ENCODE assay signal across 1 cellular context in genomic region chr11:73760680-73761402, GRCh38.
A peak's percentile ranks its signal among the peaks of the same experiment; 100 is the strongest.
TF ChIP-seq lines count a peak whose summit lies in the region.

TSS of gene RAB6A (minus strand) at chr11:73761074. CDS start at chr11:73760635, 439 bp downstream.

TF ChIP-seq in HepG2, 621 proteins besides CTCF, POLR2A, EP300 and RAD21 (continued from another document and continues in another):
- TF ChIP-seq AHDC1 (CRISPR knock-in tag; IDR thresholded peaks at IDR 0.05; ENCODE audit: borderline replicate concordance), result no peak
- TF ChIP-seq DNMT1 (CRISPR knock-in tag; IDR thresholded peaks at IDR 0.05), result no peak
- TF ChIP-seq ZNF207 (IDR thresholded peaks at IDR 0.05; ENCODE audit: borderline replicate concordance), result no peak
- no peak for TF ChIP-seq STAT5B (CRISPR knock-in tag; IDR thresholded peaks at IDR 0.05)
- TF ChIP-seq KAT7 (CRISPR knock-in tag; IDR thresholded peaks at IDR 0.05; ENCODE audit: borderline replicate concordance), result no peak
- TF ChIP-seq ZNF580 (CRISPR knock-in tag; IDR thresholded peaks at IDR 0.05; ENCODE audit: borderline replicate concordance, low read depth), result peak; percentile 55; the same call in 1 of the 2 replicates
- TF ChIP-seq NCOA2 (CRISPR knock-in tag; IDR thresholded peaks at IDR 0.05), result peak; percentile 13; the same call in 1 of the 2 replicates
- TF ChIP-seq TSC22D2 (CRISPR knock-in tag; IDR thresholded peaks at IDR 0.05; ENCODE audit: borderline replicate concordance), result no peak
- no peak for TF ChIP-seq BORCS8-MEF2B (CRISPR knock-in tag; IDR thresholded peaks at IDR 0.05)
- peak; percentile 23; the same call in 1 of the 2 replicates for TF ChIP-seq ZNF232 (CRISPR knock-in tag; IDR thresholded peaks at IDR 0.05; ENCODE audit: borderline replicate concordance)
- 0 out of 2 replicates have a peak, but pooled peaks have one; percentile 20 for TF ChIP-seq ARNTL (CRISPR knock-in tag; IDR thresholded peaks at IDR 0.05)
- no peak; the same call in 1 of the 2 replicates for TF ChIP-seq BATF2 (CRISPR knock-in tag; IDR thresholded peaks at IDR 0.05)
- TF ChIP-seq ZNF550 (CRISPR knock-in tag; IDR thresholded peaks at IDR 0.05; ENCODE audit: borderline replicate concordance), result no peak
- no peak for TF ChIP-seq KAT2B (IDR thresholded peaks at IDR 0.05; ENCODE audit: borderline replicate concordance, low read depth, low read length)
- no peak for TF ChIP-seq PHF5A (CRISPR knock-in tag; IDR thresholded peaks at IDR 0.05; ENCODE audit: low read depth, unreplicated experiment)
- peak; percentile 16; the same call in 1 of the 2 replicates for TF ChIP-seq ZNF547 (CRISPR knock-in tag; IDR thresholded peaks at IDR 0.05)
- TF ChIP-seq WIZ (CRISPR knock-in tag; IDR thresholded peaks at IDR 0.05), result no peak
- peak; percentile 100; the same call in 1 of the 2 replicates for TF ChIP-seq THAP7 (CRISPR knock-in tag; IDR thresholded peaks at IDR 0.05)
- TF ChIP-seq RFXAP (CRISPR knock-in tag; IDR thresholded peaks at IDR 0.05; ENCODE audit: borderline replicate concordance), result no peak; the same call in 1 of the 2 replicates
- TF ChIP-seq NFE2 (CRISPR knock-in tag; IDR thresholded peaks at IDR 0.05), result no peak
- no peak for TF ChIP-seq ZBTB33 (CRISPR knock-in tag; IDR thresholded peaks at IDR 0.05)
- TF ChIP-seq ZNF343 (CRISPR knock-in tag; IDR thresholded peaks at IDR 0.05), result no peak
- TF ChIP-seq ZNF337 (CRISPR knock-in tag; IDR thresholded peaks at IDR 0.05; ENCODE audit: borderline replicate concordance, low read depth), result no peak
- TF ChIP-seq ZNF12 (CRISPR knock-in tag; IDR thresholded peaks at IDR 0.05), result 0 out of 2 replicates have a peak, but pooled peaks have one; percentile 9
- no peak for TF ChIP-seq SNRNP70 (IDR thresholded peaks at IDR 0.05; ENCODE audit: low read depth, low read length)
- TF ChIP-seq GPN1 (CRISPR knock-in tag; IDR thresholded peaks at IDR 0.05; ENCODE audit: borderline replicate concordance), result no peak
- TF ChIP-seq ATF3 (CRISPR knock-in tag; IDR thresholded peaks at IDR 0.05), result no peak
- peak; percentile 97 for TF ChIP-seq ZBTB14 (CRISPR knock-in tag; IDR thresholded peaks at IDR 0.05)
- peak; percentile 90; the same call in 1 of the 2 replicates for TF ChIP-seq MEIS2 (CRISPR knock-in tag; IDR thresholded peaks at IDR 0.05)
- peak; percentile 34; the same call in 1 of the 2 replicates for TF ChIP-seq ZBED4 (CRISPR knock-in tag; IDR thresholded peaks at IDR 0.05; ENCODE audit: borderline replicate concordance)
- TF ChIP-seq SP140L (CRISPR knock-in tag; IDR thresholded peaks at IDR 0.05; ENCODE audit: borderline replicate concordance), result no peak
- 0 out of 2 replicates have a peak, but pooled peaks have one; percentile 30 for TF ChIP-seq ZNF609 (CRISPR knock-in tag; IDR thresholded peaks at IDR 0.05; ENCODE audit: borderline replicate concordance)
- peak; percentile 77 for TF ChIP-seq ZFX (CRISPR knock-in tag; IDR thresholded peaks at IDR 0.05; ENCODE audit: low read depth)
- TF ChIP-seq ZBTB1 (CRISPR knock-in tag; IDR thresholded peaks at IDR 0.05; ENCODE audit: borderline replicate concordance), result no peak
- TF ChIP-seq EED (CRISPR knock-in tag; IDR thresholded peaks at IDR 0.05), result no peak
- TF ChIP-seq DDIT3 (CRISPR knock-in tag; IDR thresholded peaks at IDR 0.05), result no peak
- TF ChIP-seq ZNF333 (CRISPR knock-in tag; IDR thresholded peaks at IDR 0.05; ENCODE audit: borderline replicate concordance), result no peak
- TF ChIP-seq MYNN (CRISPR knock-in tag; IDR thresholded peaks at IDR 0.05; ENCODE audit: low read depth), result no peak
